Comparison of ENCODE assay signal across 1 cellular context in genomic region chr18:58590231-58590630, GRCh38.
TF ChIP-seq lines count a peak whose summit lies in the region.

No MANE protein-coding gene starts in this region.

TF ChIP-seq in WTC11, 78 proteins besides CTCF, POLR2A, EP300 and RAD21 (continued from another document):
- TF ChIP-seq ZNF532 (CRISPR knock-in tag; IDR thresholded peaks at IDR 0.05; ENCODE audit: borderline replicate concordance) (no peak), NR3C1 (CRISPR knock-in tag; conservative IDR thresholded peaks at IDR 0.05; ENCODE audit: low read depth) (no peak)
